ENCODE assay signal across 10 cellular contexts in the genomic region with DNA sequence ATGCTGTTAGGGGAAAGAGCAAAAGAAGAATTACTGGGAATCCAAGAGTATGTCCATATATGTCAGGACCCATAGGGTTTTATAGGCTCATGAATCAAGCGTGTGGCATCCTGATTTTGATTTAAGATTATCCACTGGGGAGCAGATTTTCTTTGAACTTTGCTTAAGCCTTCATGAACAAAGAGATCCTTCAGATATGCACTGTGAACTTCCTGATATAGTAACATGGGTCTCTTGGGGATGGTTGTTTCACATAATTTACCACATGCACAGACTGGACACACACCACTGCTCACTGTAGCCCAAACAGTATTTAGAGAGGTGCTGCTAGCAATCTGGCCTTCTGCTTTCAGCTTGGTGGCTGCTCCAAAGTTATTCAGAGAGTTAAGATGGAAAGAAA.
DNase-seq lines count a peak whose midpoint lies in the region; ATAC-seq, FAIRE-seq and TF ChIP-seq lines count a peak whose summit lies in the region.
"Had no signal": no experiment of that assay in that cellular context is flagged by ENCODE, and none has a peak within 500 bp of the region (broad histone marks: within the 10 kb centered on the region; RNA-seq: fewer than 3 reads in every experiment).

No MANE protein-coding gene starts in this region.

- no peaks in the 10 kb centered on the region for H3K79me2 ChIP-seq in GM12878 (ENCODE audit: control insufficient read depth, insufficient read depth, low read length)

- H3K4me3 ChIP-seq in GM12878, result no peak overlapping the region
- H3K4me3 ChIP-seq: uterus had no signal

- DNase-seq in GM12878 (ENCODE audit: low read depth, low spot score), result peak; percentile 69
- no peak for DNase-seq in NOMO-1 treated with dmso at 0.1 percent for 144 hours (lab: John Stamatoyannopoulos, UW; ENCODE audit: unreplicated experiment)
- DNase-seq in inferior parietal cortex (ENCODE audit: extremely low spot score), result no peak
- no peak for DNase-seq in putamen (ENCODE audit: low spot score)
- DNase-seq in T-helper 2 cell, result no peak
- DNase-seq: NCI-H226, uterus had no signal

- TF ChIP-seq EP300 in GM12878 (IDR thresholded peaks at IDR 0.05; ENCODE audit: borderline replicate concordance in 1 of 2, control insufficient read depth in 1 of 2, low read depth in 2 of 2, low read length in 2 of 2), result peak; percentile 22 to 44; a peak in 1 of 4 replicates

- CTCF ChIA-PET in GM12878 (lab: Yijun Ruan, JAX), result interaction anchor here (0.9 to 15.2 kb wide), 6 partner anchors 8 to 427 kb away, joined by 3 to 1057 read pairs (median 8); no protein-coding TSS in a partner anchor

- SMC1A ChIA-PET in GM12878 (lab: Charles Lee; ENCODE audit: uncharacterized antibody, unreplicated experiment), result interaction anchor here (0.7 to 3.0 kb wide), 6 partner anchors 9 to 420 kb away, joined by 3 to 18 read pairs (median 4); no protein-coding TSS in a partner anchor

- TF ChIP-seq CTCF in GM12878 (IDR thresholded peaks at IDR 0.05 in 2 of 3, conservative IDR thresholded peaks at IDR 0.05 in 1 of 3; ENCODE audit: control insufficient read depth in 2 of 3, extremely low read depth in 1 of 3, insufficient read depth in 1 of 3, low read depth in 3 of 3, low read length in 3 of 3), result no peak

- no peak for TF ChIP-seq RAD21 in GM12878 (IDR thresholded peaks at IDR 0.05; ENCODE audit: insufficient read depth, low read depth, low read length)

- no peak for TF ChIP-seq POLR2A in GM12878 (IDR thresholded peaks at IDR 0.05; ENCODE audit: low read depth, low read length)

- peak; percentile 41 for FAIRE-seq in GM12878 (lab: Jason Lieb, UNC)

- no peak overlapping the region for H3K9ac ChIP-seq in GM12878 (ENCODE audit: control insufficient read depth, insufficient read depth, low read length)

- peaks cover 9% of the 10 kb centered on the region; the same call in 1 of the 2 replicates for H3K4me1 ChIP-seq in GM12878 (ENCODE audit: control insufficient read depth, insufficient read depth, low read length)

- no peaks in the 10 kb centered on the region for H4K20me1 ChIP-seq in GM12878 (ENCODE audit: control insufficient read depth, insufficient read depth)

- H3K27me3 ChIP-seq in GM12878 (replicated peaks in 1 of 2; ENCODE audit: control insufficient read depth in 2 of 2, insufficient read depth in 2 of 2, low read length in 1 of 2), result no peaks in the 10 kb centered on the region; a peak in 1 of 4 replicates
- H3K27me3 ChIP-seq: uterus had no signal

- no peak overlapping the region for H3K27ac ChIP-seq in GM12878 (ENCODE audit: control insufficient read depth, insufficient read depth)
- H3K27ac ChIP-seq: uterus had no signal

- H3K9me3 ChIP-seq in GM12878 (replicated peaks; ENCODE audit: control insufficient read depth, insufficient read depth, low read length), result no peaks in the 10 kb centered on the region
- H3K9me3 ChIP-seq: uterus had no signal

- no peak overlapping the region for H2AFZ ChIP-seq in GM12878 (ENCODE audit: control insufficient read depth, low read depth, low read length)

- in situ Hi-C loops in GM12878 (cut with MboI), result no loop called here

- 0% methylated on average over 1 of the region's 1 CpG for WGBS in GM12878 (ENCODE audit: insufficient coverage, insufficient replicate concordance, low lambda C conversion rate, missing lambda C conversion rate)

- intact Hi-C loops in GM12878 (cut with micrococcal nuclease; ENCODE audit: unreplicated experiment), result no loop called here

- POLR2A ChIA-PET in GM12878 (lab: Charles Lee), result interaction anchor here (0.6 to 1.0 kb wide), 2 partner anchors 247 to 297 kb away, joined by 3 read pairs; no protein-coding TSS in a partner anchor

- H3K36me3 ChIP-seq in GM12878 (ENCODE audit: control insufficient read depth in 2 of 2, insufficient read depth in 2 of 2, low read length in 1 of 2), result no peaks in the 10 kb centered on the region
- H3K36me3 ChIP-seq: uterus had no signal

- ATAC-seq in GM18520 (IDR thresholded peaks at IDR 0.05; ENCODE audit: unreplicated experiment) (peak; percentile 80), GM21576 (IDR thresholded peaks at IDR 0.05; ENCODE audit: unreplicated experiment) (peak; percentile 97), HG03139 (IDR thresholded peaks at IDR 0.05; ENCODE audit: unreplicated experiment) (peak; percentile 92), GM12878 (peak; percentile 95)

- no TSS peak for BruUV-seq in GM12878 (replicated peaks; lab: Mats Ljungman, UMichigan)

- H3K4me2 ChIP-seq in GM12878 (ENCODE audit: control insufficient read depth, insufficient read depth), result peak overlapping the region; percentile 15; the same call in 1 of the 2 replicates

- RAD21 ChIA-PET in GM12878 (lab: Charles Lee; ENCODE audit: unreplicated experiment), result interaction anchor here (0.6 to 2.2 kb wide), 4 partner anchors 9 to 419 kb away, joined by 3 to 9 read pairs (median 6); no protein-coding TSS in a partner anchor

TF ChIP-seq in GM12878, 131 proteins besides CTCF, POLR2A, EP300 and RAD21 (continues in another document):
- TF ChIP-seq BRCA1 (IDR thresholded peaks at IDR 0.05; ENCODE audit: low read depth, low read length), result no peak
- TF ChIP-seq SUZ12 (IDR thresholded peaks at IDR 0.05; ENCODE audit: unreplicated experiment), result no peak
- TF ChIP-seq, protein P1, sequence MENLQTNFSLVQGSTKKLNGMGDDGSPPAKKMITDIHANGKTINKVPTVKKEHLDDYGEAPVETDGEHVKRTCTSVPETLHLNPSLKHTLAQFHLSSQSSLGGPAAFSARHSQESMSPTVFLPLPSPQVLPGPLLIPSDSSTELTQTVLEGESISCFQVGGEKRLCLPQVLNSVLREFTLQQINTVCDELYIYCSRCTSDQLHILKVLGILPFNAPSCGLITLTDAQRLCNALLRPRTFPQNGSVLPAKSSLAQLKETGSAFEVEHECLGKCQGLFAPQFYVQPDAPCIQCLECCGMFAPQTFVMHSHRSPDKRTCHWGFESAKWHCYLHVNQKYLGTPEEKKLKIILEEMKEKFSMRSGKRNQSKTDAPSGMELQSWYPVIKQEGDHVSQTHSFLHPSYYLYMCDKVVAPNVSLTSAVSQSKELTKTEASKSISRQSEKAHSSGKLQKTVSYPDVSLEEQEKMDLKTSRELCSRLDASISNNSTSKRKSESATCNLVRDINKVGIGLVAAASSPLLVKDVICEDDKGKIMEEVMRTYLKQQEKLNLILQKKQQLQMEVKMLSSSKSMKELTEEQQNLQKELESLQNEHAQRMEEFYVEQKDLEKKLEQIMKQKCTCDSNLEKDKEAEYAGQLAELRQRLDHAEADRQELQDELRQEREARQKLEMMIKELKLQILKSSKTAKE (IDR thresholded peaks at IDR 0.05; ENCODE audit: low read depth, poor library complexity, severe bottlenecking), result no peak
- TF ChIP-seq JUNB (IDR thresholded peaks at IDR 0.05), result no peak
- no peak for TF ChIP-seq CREB1 (IDR thresholded peaks at IDR 0.05; ENCODE audit: low read depth)
- no peak for TF ChIP-seq RBBP5 (conservative IDR thresholded peaks at IDR 0.05)
- 0 out of 2 replicates have a peak, but pooled peaks have one; percentile 46 for TF ChIP-seq GATAD2B (conservative IDR thresholded peaks at IDR 0.05; ENCODE audit: low read depth)
- TF ChIP-seq RUNX3 (IDR thresholded peaks at IDR 0.05; ENCODE audit: low read length), result peak; percentile 92
- TF ChIP-seq, protein P2, sequence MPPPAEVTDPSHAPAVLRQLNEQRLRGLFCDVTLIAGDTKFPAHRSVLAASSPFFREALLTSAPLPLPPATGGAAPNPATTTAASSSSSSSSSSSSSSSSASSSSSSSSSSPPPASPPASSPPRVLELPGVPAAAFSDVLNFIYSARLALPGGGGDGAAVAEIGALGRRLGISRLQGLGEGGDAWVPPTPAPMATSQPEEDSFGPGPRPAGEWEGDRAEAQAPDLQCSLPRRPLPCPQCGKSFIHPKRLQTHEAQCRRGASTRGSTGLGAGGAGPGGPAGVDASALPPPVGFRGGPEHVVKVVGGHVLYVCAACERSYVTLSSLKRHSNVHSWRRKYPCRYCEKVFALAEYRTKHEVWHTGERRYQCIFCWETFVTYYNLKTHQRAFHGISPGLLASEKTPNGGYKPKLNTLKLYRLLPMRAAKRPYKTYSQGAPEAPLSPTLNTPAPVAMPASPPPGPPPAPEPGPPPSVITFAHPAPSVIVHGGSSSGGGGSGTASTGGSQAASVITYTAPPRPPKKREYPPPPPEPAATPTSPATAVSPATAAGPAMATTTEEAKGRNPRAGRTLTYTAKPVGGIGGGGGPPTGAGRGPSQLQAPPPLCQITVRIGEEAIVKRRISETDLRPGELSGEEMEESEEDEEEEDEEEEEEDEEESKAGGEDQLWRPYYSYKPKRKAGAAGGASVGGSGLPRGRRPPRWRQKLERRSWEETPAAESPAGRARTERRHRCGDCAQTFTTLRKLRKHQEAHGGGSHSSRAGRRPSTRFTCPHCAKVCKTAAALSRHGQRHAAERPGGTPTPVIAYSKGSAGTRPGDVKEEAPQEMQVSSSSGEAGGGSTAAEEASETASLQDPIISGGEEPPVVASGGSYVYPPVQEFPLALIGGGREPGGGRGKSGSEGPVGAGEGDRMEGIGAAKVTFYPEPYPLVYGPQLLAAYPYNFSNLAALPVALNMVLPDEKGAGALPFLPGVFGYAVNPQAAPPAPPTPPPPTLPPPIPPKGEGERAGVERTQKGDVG (CRISPR knock-in tag; IDR thresholded peaks at IDR 0.05), result no peak
- peak; percentile 42 to 54; a peak in 2 of 4 replicates for TF ChIP-seq BHLHE40 (IDR thresholded peaks at IDR 0.05; ENCODE audit: borderline replicate concordance in 1 of 2, low read depth in 2 of 2, low read length in 1 of 2)
- TF ChIP-seq DPF2 (IDR thresholded peaks at IDR 0.05), result no peak
- TF ChIP-seq GABPA (IDR thresholded peaks at IDR 0.05; ENCODE audit: low read depth), result 0 out of 2 replicates have a peak, but pooled peaks have one; percentile 27
- TF ChIP-seq, protein P3, sequence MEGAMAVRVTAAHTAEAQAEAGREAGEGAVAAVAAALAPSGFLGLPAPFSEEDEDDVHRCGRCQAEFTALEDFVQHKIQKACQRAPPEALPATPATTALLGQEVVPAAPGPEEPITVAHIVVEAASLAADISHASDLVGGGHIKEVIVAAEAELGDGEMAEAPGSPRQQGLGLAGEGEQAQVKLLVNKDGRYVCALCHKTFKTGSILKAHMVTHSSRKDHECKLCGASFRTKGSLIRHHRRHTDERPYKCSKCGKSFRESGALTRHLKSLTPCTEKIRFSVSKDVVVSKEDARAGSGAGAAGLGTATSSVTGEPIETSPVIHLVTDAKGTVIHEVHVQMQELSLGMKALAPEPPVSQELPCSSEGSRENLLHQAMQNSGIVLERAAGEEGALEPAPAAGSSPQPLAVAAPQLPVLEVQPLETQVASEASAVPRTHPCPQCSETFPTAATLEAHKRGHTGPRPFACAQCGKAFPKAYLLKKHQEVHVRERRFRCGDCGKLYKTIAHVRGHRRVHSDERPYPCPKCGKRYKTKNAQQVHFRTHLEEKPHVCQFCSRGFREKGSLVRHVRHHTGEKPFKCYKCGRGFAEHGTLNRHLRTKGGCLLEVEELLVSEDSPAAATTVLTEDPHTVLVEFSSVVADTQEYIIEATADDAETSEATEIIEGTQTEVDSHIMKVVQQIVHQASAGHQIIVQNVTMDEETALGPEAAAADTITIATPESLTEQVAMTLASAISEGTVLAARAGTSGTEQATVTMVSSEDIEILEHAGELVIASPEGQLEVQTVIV (IDR thresholded peaks at IDR 0.05; ENCODE audit: borderline replicate concordance, partially characterized antibody), result no peak
